ENCODE assay signal across 14 cellular contexts in genomic region chr19:38697641-38698071, GRCh38. TPM values are rescaled to one million over a fixed set of nuclear protein-coding genes. Genes with fewer than 3 reads are reported as not detected.
A peak's percentile ranks its signal among the peaks of the same experiment; 100 is the strongest.
DNase-seq lines count a peak whose midpoint lies in the region; FAIRE-seq and TF ChIP-seq lines count a peak whose summit lies in the region.
"Had no signal": no experiment of that assay in that cellular context is flagged by ENCODE, and none has a peak within 500 bp of the region (broad histone marks: within the 10 kb centered on the region; RNA-seq: fewer than 3 reads in every experiment).

No MANE protein-coding gene starts in this region.

- H3K56ac ChIP-seq in mesendoderm (ENCODE audit: low read length) = peak overlapping the region; percentile 65

- H3K79me2 ChIP-seq in mesendoderm (ENCODE audit: control insufficient read depth, insufficient read depth, low read length) = peaks cover 64% of the 10 kb centered on the region

- H3K9ac ChIP-seq in HUES6 (ENCODE audit: low read length) (no peak overlapping the region), mesendoderm (ENCODE audit: low read length) (peak overlapping the region; percentile 4)

- H3K4ac ChIP-seq in mesendoderm (ENCODE audit: low read depth, low read length) = no peak overlapping the region

- H2BK15ac ChIP-seq in mesendoderm (replicated peaks; ENCODE audit: low read depth) = no peak overlapping the region

- H2AK5ac ChIP-seq in mesendoderm (ENCODE audit: low read length) = no peak overlapping the region

- H3K27ac ChIP-seq in HUES6 (ENCODE audit: low read depth, low read length) (0 out of 2 replicates have a peak overlapping the region, but pooled peaks have one; percentile 25), caudate nucleus (ENCODE audit: low read depth, low read length) (peak overlapping the region; percentile 87), mesendoderm (ENCODE audit: low read depth, low read length) (no peak overlapping the region), substantia nigra (ENCODE audit: low read depth, low read length, poor library complexity, severe bottlenecking) (peak overlapping the region; percentile 70), WERI-Rb-1 (no peak overlapping the region)

- no peak overlapping the region for H3K23ac ChIP-seq in mesendoderm (ENCODE audit: low read length)

- DNase-seq in caudate nucleus (lab: John Stamatoyannopoulos, UW) (peak in 6 of 61 donors; percentile 22 to 58 (median 51)), mesendoderm (no peak), substantia nigra (lab: John Stamatoyannopoulos, UW) (peak in 9 of 49 donors; percentile 12 to 51 (median 28)), midbrain (lab: John Stamatoyannopoulos, UW) (no peak), DMS53 treated with DMSO at 0.1 percent for 48 hours (lab: John Stamatoyannopoulos, UW; ENCODE audit: unreplicated experiment) (no peak), WERI-Rb-1 (no peak), frontal cortex (ENCODE audit: low spot score in 2 of 2) (no peak)
- DNase-seq: activated T-cell treated with anti-CD3 and anti-CD28 coated beads, Interleukin-2, amount 50 U/mL, for 1 hour; CD8-positive, alpha-beta T cell; Karpas-422; NCI-H2107; OCI-M1 had no signal

- H4K8ac ChIP-seq in mesendoderm (ENCODE audit: low read depth, low read length) = no peak overlapping the region

- FAIRE-seq in frontal cortex (lab: Jason Lieb, UNC) = no peak

- no peak overlapping the region for H3K18ac ChIP-seq in mesendoderm (ENCODE audit: low read length)

- no peak overlapping the region for H4K5ac ChIP-seq in mesendoderm (ENCODE audit: low read length)

- H3K27me3 ChIP-seq in HUES6 (ENCODE audit: control insufficient read depth, insufficient read depth, low read length) = no peaks in the 10 kb centered on the region
- H3K27me3 ChIP-seq in mesendoderm (ENCODE audit: insufficient read depth, low read length, poor library complexity) = no peaks in the 10 kb centered on the region
- no peaks in the 10 kb centered on the region for H3K27me3 ChIP-seq in WERI-Rb-1 (ENCODE audit: insufficient read depth, low read depth, severe bottlenecking)

- no peak for TF ChIP-seq CTCF in WERI-Rb-1 (IDR thresholded peaks at IDR 0.05; ENCODE audit: low read depth, low read length)

- no peak overlapping the region for H2BK5ac ChIP-seq in mesendoderm (ENCODE audit: low read length)

- H3K36me3 ChIP-seq in HUES6 (ENCODE audit: control insufficient read depth, insufficient read depth, low read length) (peaks cover 75% of the 10 kb centered on the region), mesendoderm (ENCODE audit: control insufficient read depth, insufficient read depth, low read length) (peaks cover 4% of the 10 kb centered on the region), WERI-Rb-1 (peaks cover 92% of the 10 kb centered on the region)

- peaks cover 30% of the 10 kb centered on the region for H3K79me1 ChIP-seq in mesendoderm (ENCODE audit: low read length)

- H3K4me1 ChIP-seq in HUES6 (ENCODE audit: control insufficient read depth, insufficient read depth, low read length) (peaks cover 56% of the 10 kb centered on the region), mesendoderm (ENCODE audit: control insufficient read depth, low read depth, low read length) (peaks cover 5% of the 10 kb centered on the region)

- WGBS in mesendoderm (ENCODE audit: extremely low coverage, insufficient coverage, low lambda C conversion rate) = no CpG with 5 or more reads among the region's 11 CpGs

- H2BK120ac ChIP-seq in mesendoderm (ENCODE audit: low read depth, low read length) = no peak overlapping the region

- H3K4me3 ChIP-seq in HUES6 (ENCODE audit: low read depth, low read length) (no peak overlapping the region), mesendoderm (ENCODE audit: low read length) (no peak overlapping the region), WERI-Rb-1 (ENCODE audit: low read depth, low read length) (no peak overlapping the region)

- no peaks in the 10 kb centered on the region for H3K9me3 ChIP-seq in HUES6 (ENCODE audit: control insufficient read depth, insufficient read depth, low read depth, low read length)
- no peaks in the 10 kb centered on the region for H3K9me3 ChIP-seq in WERI-Rb-1 (ENCODE audit: severe bottlenecking)

- H3K4me2 ChIP-seq in mesendoderm (ENCODE audit: low read length) = no peak overlapping the region

RNA-seq across cellular contexts. Expression of gene CAPN12, which starts 46.6 kb away (rescaled TPM):
- polyA plus RNA-seq in mesendoderm (2013, experiment 1 of 2) = 6.6 TPM
- polyA plus RNA-seq in mesendoderm (2013, experiment 2 of 2) = 6.5 TPM
- under 0.01 TPM for total RNA-seq in frontal cortex
- total RNA-seq: H4 had no signal

RNA-seq across cellular contexts. Expression of gene ACTN4, which starts 50.2 kb away (rescaled TPM):
- 294 TPM for polyA plus RNA-seq in mesendoderm (2013, experiment 1 of 2)
- polyA plus RNA-seq in mesendoderm (2013, experiment 2 of 2) = 302 TPM
- 50.1 TPM for total RNA-seq in frontal cortex

Comparison
In these comparisons a context has a peak if more than half of its experiments do, and no peak if none do; other contexts are left out.
1. H3K27ac ChIP-seq: peak in HUES6 (single experiment), caudate nucleus (single experiment) and substantia nigra (single experiment); none in mesendoderm (single experiment) and WERI-Rb-1 (single experiment).